8 cellular contexts compared by ENCODE assay signal in genomic region chr5:115841382-115842088, GRCh38. TPM values are rescaled to one million over a fixed set of nuclear protein-coding genes. Genes with fewer than 3 reads are reported as not detected.
DNase-seq lines count a peak whose midpoint lies in the region; ATAC-seq and TF ChIP-seq lines count a peak whose summit lies in the region.

AP3S1 (plus strand) TSS chr5:115841935; CDS start chr5:115842038, 103 bp downstream.
ATG12 (minus strand) TSS chr5:115841565; CDS start chr5:115841552, 13 bp downstream.

- H3K27me3 Mint-ChIP-seq in GM23338 (ENCODE audit: insufficient read depth, low read depth, poor library complexity): peaks cover 6% of the 10 kb centered on the region

- H3K36me3 Mint-ChIP-seq in GM23338 (ENCODE audit: low read depth): peaks cover 14% of the 10 kb centered on the region

- intact Hi-C loops in esophagus squamous epithelium (cut with DNase I): no loop called here

- peak within 1 kb of the TSS; percentile 83 for H2AFZ ChIP-seq in GM23338

- TF ChIP-seq POLR2A in esophagus squamous epithelium (IDR thresholded peaks at IDR 0.05): peak in 3 of 4 donors; percentile 73 to 78 (median 78)

- peak within 1 kb of the TSS; percentile 82 for H3K4me3 ChIP-seq in GM23338
- H3K4me3 ChIP-seq in esophagus squamous epithelium: peak within 1 kb of the TSS; percentile 92 to 98 (median 93)

- H3K4me3 Mint-ChIP-seq in GM23338: peak within 1 kb of the TSS; percentile 97

- no peaks in the 10 kb centered on the region for H3K9me3 Mint-ChIP-seq in GM23338

- H3F3A ChIP-seq in GM23338 (replicated peaks; ENCODE audit: low read depth): no peaks in the 10 kb centered on the region

- ATAC-seq in GM23338: peak; percentile 85

- peak within 1 kb of the TSS; percentile 98 for H3K4me2 ChIP-seq in GM23338

- DNase-seq in Daoy (ENCODE audit: low read depth) (peak; percentile 95), GM23338 (ENCODE audit: low spot score) (peak; percentile 96), Kasumi-1 (lab: John Stamatoyannopoulos, UW) (peak; percentile 93 to 96), RKO (ENCODE audit: low spot score) (peak; percentile 94), activated T-helper 1 cell treated with Interleukin-2 at 50 U/mL for 16 hours (ENCODE audit: low read depth) (peak; percentile 83), esophagus squamous epithelium (lab: John Stamatoyannopoulos, UW) (peak; percentile 62), myocyte (ENCODE audit: low read depth) (peak; percentile 96)
- peak; percentile 82 to 88 for DNase-seq in stimulated activated CD8-positive, alpha-beta memory T cell treated with anti-CD3 and anti-CD28 coated beads, Interleukin-7, amount 100 ng/mL, for 4 hours (ENCODE audit: low read depth in 2 of 2)

- peaks cover 11% of the 10 kb centered on the region for H3K27me3 ChIP-seq in GM23338 (ENCODE audit: insufficient read depth)
- no peaks in the 10 kb centered on the region for H3K27me3 ChIP-seq in esophagus squamous epithelium

- peaks cover 20% of the 10 kb centered on the region for H3K4me1 ChIP-seq in GM23338 (ENCODE audit: insufficient read depth)
- H3K4me1 ChIP-seq in esophagus squamous epithelium: peaks cover 20 to 72% (median 41%) of the 10 kb centered on the region in 3 donors

- H3K9me3 ChIP-seq in esophagus squamous epithelium: no peaks in the 10 kb centered on the region

- H3K27ac Mint-ChIP-seq in GM23338: peak within 1 kb of the TSS; percentile 99

- H3K36me3 ChIP-seq in GM23338 (ENCODE audit: insufficient read depth) (peaks cover 13% of the 10 kb centered on the region; the same call in 1 of the 2 replicates), esophagus squamous epithelium (peaks cover 0 to 17% (median 9%) of the 10 kb centered on the region in 3 donors)

- TF ChIP-seq CTCF in GM23338 (conservative IDR thresholded peaks at IDR 0.05; ENCODE audit: low read depth in 2 of 2) (no peak), esophagus squamous epithelium (IDR thresholded peaks at IDR 0.05) (peak in 1 of 6 experiments; percentile 18)

- H3K4me1 Mint-ChIP-seq in GM23338: peaks cover 33% of the 10 kb centered on the region

- peaks cover 34% of the 10 kb centered on the region for H4K20me1 ChIP-seq in GM23338 (replicated peaks; ENCODE audit: insufficient read depth)

- 0 to 3% methylated on average over 5 to 36 of the region's 65 CpGs for WGBS in esophagus squamous epithelium, 2 donors

- no peaks in the 10 kb centered on the region for H3K9me2 ChIP-seq in GM23338 (ENCODE audit: insufficient read depth)

- H3K79me2 ChIP-seq in GM23338 (replicated peaks; ENCODE audit: insufficient read depth): peaks cover 91% of the 10 kb centered on the region

- H3K27ac ChIP-seq in GM23338 (ENCODE audit: low read depth): peak within 1 kb of the TSS; percentile 91
- H3K27ac ChIP-seq in esophagus squamous epithelium: peak within 1 kb of the TSS; percentile 97 to 98 (median 98)

TF ChIP-seq in GM23338, 12 proteins besides CTCF, POLR2A, EP300 and RAD21 (continues in another document):
- TF ChIP-seq EZH2 (IDR thresholded peaks at IDR 0.05; ENCODE audit: low read depth, unreplicated experiment) (no peak), ETS1 (IDR thresholded peaks at IDR 0.05) (peak; percentile 57; the same call in 1 of the 2 replicates), STAT1 (IDR thresholded peaks at IDR 0.05; ENCODE audit: unreplicated experiment) (no peak), CREB1 (CRISPR knock-in tag; IDR thresholded peaks at IDR 0.05; ENCODE audit: low read depth) (peak; percentile 85), ZNF114 (CRISPR knock-in tag; IDR thresholded peaks at IDR 0.05) (no peak), POLR2AphosphoS5 (IDR thresholded peaks at IDR 0.05; ENCODE audit: low read depth) (peak; percentile 75), JUNB (IDR thresholded peaks at IDR 0.05; ENCODE audit: unreplicated experiment) (peak; percentile 93), ZNF462 (CRISPR knock-in tag; IDR thresholded peaks at IDR 0.05) (no peak), EZH2phosphoT487 (IDR thresholded peaks at IDR 0.05; ENCODE audit: unreplicated experiment) (no peak), ZNF331 (CRISPR knock-in tag; IDR thresholded peaks at IDR 0.05; ENCODE audit: low read depth) (no peak), NANOG (IDR thresholded peaks at IDR 0.05; ENCODE audit: borderline replicate concordance) (no peak)

RNA-seq across cellular contexts. Expression of gene AP3S1, which starts in this region (rescaled TPM):
- total RNA-seq in Daoy (2014; rRNA removed; shearing (Covaris generic)): 109 and 194 TPM in 2 replicates
- 232 and 321 TPM in 2 replicates for total RNA-seq in GM23338 (2014; rRNA removed; shearing (Covaris generic))
- 135 and 143 TPM in 2 replicates for polyA plus RNA-seq in GM23338 (2016; fragmentation: Nextera tagmentation; extraction: Ambion mirVana)
- total RNA-seq in esophagus squamous epithelium (100 to 1,000 TPM in 2 of 4 donors, 10 to 100 TPM in 2; 69.4 to 199 (median 97.3) TPM), myocyte (202 and 296 TPM in 2 replicates)
- polyA plus RNA-seq in myocyte (2012): 68.9 TPM

RNA-seq across cellular contexts. Expression of gene ATG12, which starts in this region (rescaled TPM):
- total RNA-seq in Daoy (2014; rRNA removed; shearing (Covaris generic)): 64.1 and 87.3 TPM in 2 replicates
- total RNA-seq in GM23338 (2014; rRNA removed; shearing (Covaris generic)): 52.6 and 60.0 TPM in 2 replicates
- polyA plus RNA-seq in GM23338 (2016; fragmentation: Nextera tagmentation; extraction: Ambion mirVana): 92.5 and 109 TPM in 2 replicates
- 10 to 100 TPM; 15.7 to 37.8 (median 33.5) TPM for total RNA-seq in esophagus squamous epithelium
- total RNA-seq in myocyte: 65.5 and 66.7 TPM in 2 replicates
- 54.4 TPM for polyA plus RNA-seq in myocyte (2012)

Comparison
In these comparisons a context has a peak if more than half of its experiments do, and no peak if none do; other contexts are left out.
1. Peak in every context shown above with its lines: DNase-seq, ATAC-seq, H3K4me3 ChIP-seq and H3K27ac ChIP-seq.